Comparison of ENCODE assay signal across 17 cellular contexts in the genomic region with DNA sequence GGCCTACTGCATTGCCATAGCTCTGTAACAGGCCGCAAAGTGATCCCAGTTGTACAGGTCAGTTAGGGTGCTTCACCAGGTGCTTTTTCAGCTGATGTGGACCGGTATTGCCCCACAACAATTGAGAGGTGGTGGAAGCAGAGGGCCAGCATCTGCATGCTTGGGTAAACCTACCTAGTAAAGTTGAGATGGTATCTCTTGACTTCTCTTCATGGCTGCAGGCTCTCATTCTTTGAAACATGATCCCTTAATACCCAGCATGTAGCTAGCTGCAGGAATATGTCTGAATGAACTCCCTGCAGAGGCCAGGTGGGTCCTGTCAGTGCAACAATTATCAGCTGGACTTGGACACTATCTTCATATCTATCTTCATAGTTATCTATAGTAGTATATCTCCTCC.
DNase-seq lines count a peak whose midpoint lies in the region; TF ChIP-seq lines count a peak whose summit lies in the region.
"Had no signal": no experiment of that assay in that cellular context is flagged by ENCODE, and none has a peak within 500 bp of the region (broad histone marks: within the 10 kb centered on the region; RNA-seq: fewer than 3 reads in every experiment).

No MANE protein-coding gene starts in this region.

- H3K27ac Mint-ChIP-seq in Calu3 (ENCODE audit: unreplicated experiment) = peak overlapping the region; percentile 80
- peak overlapping the region; percentile 19 for H3K27ac Mint-ChIP-seq in mesothelial cell of epicardium
- H3K27ac Mint-ChIP-seq: activated naive CD8-positive, alpha-beta T cell; stimulated activated naive B cell treated with anti-CD40 and anti-IgM and Interleukin-4, amounts not matched to agents 10 μg/mL and 1 μg/mL and 100 μg/mL, for 72 hours had no signal

- H3K9me3 Mint-ChIP-seq in Calu3 (ENCODE audit: low read depth, unreplicated experiment) (no peaks in the 10 kb centered on the region), mesothelial cell of epicardium (no peaks in the 10 kb centered on the region)
- H3K9me3 Mint-ChIP-seq: activated T-cell treated with anti-CD3 and anti-CD28 coated beads, Interleukin-2, amount 50 U/mL, for 4 hours; stimulated activated naive B cell treated with anti-CD40 and anti-IgM and Interleukin-4, amounts not matched to agents 10 μg/mL and 1 μg/mL and 100 μg/mL, for 72 hours had no signal

- H3K27me3 ChIP-seq in H7 (ENCODE audit: control insufficient read depth, insufficient read depth, low read length) = no peaks in the 10 kb centered on the region
- H3K27me3 ChIP-seq: MG63 had no signal

- TF ChIP-seq CTCF in Calu3 (IDR thresholded peaks at IDR 0.05; ENCODE audit: unreplicated experiment) (no peak), mesothelial cell of epicardium (IDR thresholded peaks at IDR 0.05; ENCODE audit: unreplicated experiment) (no peak)

- H3K36me3 Mint-ChIP-seq in Calu3 (ENCODE audit: insufficient read depth, unreplicated experiment) = peaks cover 15% of the 10 kb centered on the region
- no peaks in the 10 kb centered on the region for H3K36me3 Mint-ChIP-seq in mesothelial cell of epicardium
- H3K36me3 Mint-ChIP-seq: activated naive CD8-positive, alpha-beta T cell; stimulated activated naive B cell treated with anti-CD40 and anti-IgM and Interleukin-4, amounts not matched to agents 10 μg/mL and 1 μg/mL and 100 μg/mL, for 72 hours had no signal

- H3K4me3 ChIP-seq in H7 (ENCODE audit: insufficient read depth, low read depth, low read length) = no peak overlapping the region
- H3K4me3 ChIP-seq: coronary artery, HAP-1, MG63, SK-N-MC had no signal

- no TSS peak for BruUV-seq in Calu3 (replicated peaks; lab: Mats Ljungman, UMichigan)

- intact Hi-C loops in Calu3 (cut with micrococcal nuclease; ENCODE audit: unreplicated experiment) = no loop called here

- CTCF ChIA-PET in Calu3 (lab: Charles Lee) = interaction anchor here (0.5 kb wide), 1 partner anchor 44 kb away, joined by 3 read pairs; no protein-coding TSS in a partner anchor

- H3K27me3 Mint-ChIP-seq in Calu3 (ENCODE audit: unreplicated experiment) = no peaks in the 10 kb centered on the region
- H3K27me3 Mint-ChIP-seq in mesothelial cell of epicardium (ENCODE audit: low read depth) = no peaks in the 10 kb centered on the region

- no peak overlapping the region for H3K4me3 Mint-ChIP-seq in Calu3 (ENCODE audit: low read depth, unreplicated experiment)
- H3K4me3 Mint-ChIP-seq in mesothelial cell of epicardium = no peak overlapping the region
- H3K4me3 Mint-ChIP-seq: activated naive CD8-positive, alpha-beta T cell; activated T-cell treated with anti-CD3 and anti-CD28 coated beads, Interleukin-2, amount 50 U/mL, for 4 hours; stimulated activated naive B cell treated with anti-CD40 and anti-IgM and Interleukin-4, amounts not matched to agents 10 μg/mL and 1 μg/mL and 100 μg/mL, for 72 hours had no signal

- DNase-seq in Calu3 = no peak
- DNase-seq in H7 = peak; percentile 31
- peak; percentile 67 for DNase-seq in NCI-H748 (lab: John Stamatoyannopoulos, UW; ENCODE audit: unreplicated experiment)
- no peak for DNase-seq in mesothelial cell of epicardium (ENCODE audit: low spot score in 2 of 2, unreplicated experiment in 2 of 2)
- DNase-seq in NCI-H82 treated with DMSO at 0.1 percent for 48 hours (lab: John Stamatoyannopoulos, UW; ENCODE audit: unreplicated experiment) = no peak
- no peak for DNase-seq in middle frontal gyrus (ENCODE audit: extremely low spot score, low spot score)
- no peak for DNase-seq in putamen (ENCODE audit: low spot score)
- DNase-seq: activated T-cell treated with anti-CD3 and anti-CD28 coated beads, Interleukin-2, amount 50 U/mL, for 4 hours; AML-193; GF-D8; MG63; NCI-H1694; stimulated activated naive B cell treated with anti-CD40 and anti-IgM and Interleukin-4, amounts not matched to agents 10 μg/mL and 1 μg/mL and 100 μg/mL, for 72 hours had no signal

- peaks cover 58% of the 10 kb centered on the region for H3K4me1 Mint-ChIP-seq in Calu3 (ENCODE audit: low read depth, unreplicated experiment)
- peaks cover 24% of the 10 kb centered on the region for H3K4me1 Mint-ChIP-seq in mesothelial cell of epicardium
- H3K4me1 Mint-ChIP-seq: stimulated activated naive B cell treated with anti-CD40 and anti-IgM and Interleukin-4, amounts not matched to agents 10 μg/mL and 1 μg/mL and 100 μg/mL, for 72 hours had no signal

- no peaks in the 10 kb centered on the region for H3K36me3 ChIP-seq in H7 (replicated peaks; ENCODE audit: control insufficient read depth, insufficient read depth, low read length)
- H3K36me3 ChIP-seq: HAP-1, MG63 had no signal

Comparison
In these comparisons a context has a peak if more than half of its experiments do, and no peak if none do; other contexts are left out.
1. DNase-seq: peak in H7 (single experiment) and NCI-H748 (single experiment); none in Calu3 (single experiment), mesothelial cell of epicardium (0 of 2), NCI-H82 treated with DMSO at 0.1 percent for 48 hours (single experiment), middle frontal gyrus (single experiment) and putamen (single experiment).